ENCODE assay signal across 12 cellular contexts in genomic region chr5:122498163-122498562, GRCh38.
DNase-seq lines count a peak whose midpoint lies in the region; TF ChIP-seq lines count a peak whose summit lies in the region.
"Had no signal": no experiment of that assay in that cellular context is flagged by ENCODE, and none has a peak within 500 bp of the region (broad histone marks: within the 10 kb centered on the region; RNA-seq: fewer than 3 reads in every experiment).

No MANE protein-coding gene starts in this region.

- H3K4me1 ChIP-seq in NT2/D1 (ENCODE audit: insufficient read depth, insufficient read length) = no peaks in the 10 kb centered on the region

- no peak overlapping the region for H3K27ac Mint-ChIP-seq in osteocyte (ENCODE audit: unreplicated experiment)
- H3K27ac Mint-ChIP-seq: activated CD8-positive, alpha-beta memory T cell treated with anti-CD3 and anti-CD28 coated beads, Interleukin-2, amount 10 ng/mL, durations not matched to agents 7 days and 5 days had no signal

- no peak overlapping the region for H3K4me3 ChIP-seq in NT2/D1 (ENCODE audit: insufficient read length, low read depth)
- no peak overlapping the region for H3K4me3 ChIP-seq in fibroblast of pulmonary artery (replicated peaks; ENCODE audit: low read depth, low read length)

- H3K36me3 ChIP-seq in NT2/D1 (ENCODE audit: insufficient read depth, insufficient read length, low read length) = no peaks in the 10 kb centered on the region

- H3K27me3 ChIP-seq in NT2/D1 (ENCODE audit: insufficient read depth, insufficient read length) = no peaks in the 10 kb centered on the region

- no peaks in the 10 kb centered on the region for H3K9me3 ChIP-seq in NT2/D1 (ENCODE audit: insufficient read depth, low read length)

- H3K36me3 Mint-ChIP-seq in osteocyte (ENCODE audit: unreplicated experiment) = no peaks in the 10 kb centered on the region
- H3K36me3 Mint-ChIP-seq: activated CD8-positive, alpha-beta memory T cell treated with anti-CD3 and anti-CD28 coated beads, Interleukin-2, amount 10 ng/mL, durations not matched to agents 7 days and 5 days had no signal

- no peaks in the 10 kb centered on the region for H3K9me3 Mint-ChIP-seq in osteocyte (ENCODE audit: unreplicated experiment)

- no peak overlapping the region for H3K4me3 Mint-ChIP-seq in osteocyte (ENCODE audit: unreplicated experiment)
- H3K4me3 Mint-ChIP-seq: activated CD8-positive, alpha-beta memory T cell treated with anti-CD3 and anti-CD28 coated beads, Interleukin-2, amount 10 ng/mL, durations not matched to agents 7 days and 5 days had no signal

- peaks cover 26% of the 10 kb centered on the region for H3K4me1 Mint-ChIP-seq in osteocyte (ENCODE audit: unreplicated experiment)
- H3K4me1 Mint-ChIP-seq: activated CD8-positive, alpha-beta memory T cell treated with anti-CD3 and anti-CD28 coated beads, Interleukin-2, amount 10 ng/mL, durations not matched to agents 7 days and 5 days had no signal

- DNase-seq in DMS 273 (lab: John Stamatoyannopoulos, UW; ENCODE audit: unreplicated experiment) = peak; percentile 25
- DNase-seq in DMS 273 treated with DMSO at 0.1 percent for 48 hours (lab: John Stamatoyannopoulos, UW) = no peak
- DNase-seq in NT2/D1 (ENCODE audit: low read depth, low spot score) = peak; percentile 40
- peak; percentile 15 for DNase-seq in fibroblast of pulmonary artery (ENCODE audit: low read depth)
- DNase-seq in osteocyte (ENCODE audit: extremely low spot score, unreplicated experiment) = no peak
- no peak for DNase-seq in SW 1271 (lab: John Stamatoyannopoulos, UW)
- DNase-seq in epidermal melanocyte (ENCODE audit: insufficient read length, low spot score) = no peak
- no peak for DNase-seq in stimulated activated CD4-positive, alpha-beta T cell treated with anti-CD3 and anti-CD28 coated beads, Interleukin-12 subunit alpha, Interleukin-12 subunit beta, amount 100 ng/mL, for 4 hours
- DNase-seq: 8988T; activated CD8-positive, alpha-beta memory T cell treated with anti-CD3 and anti-CD28 coated beads, Interleukin-2, amount 10 ng/mL, durations not matched to agents 7 days and 5 days; effector CD8-positive, alpha-beta T cell; KG1 had no signal

- H3K27me3 Mint-ChIP-seq in osteocyte (ENCODE audit: unreplicated experiment) = peaks cover 8% of the 10 kb centered on the region
- H3K27me3 Mint-ChIP-seq: activated CD8-positive, alpha-beta memory T cell treated with anti-CD3 and anti-CD28 coated beads, Interleukin-2, amount 10 ng/mL, durations not matched to agents 7 days and 5 days had no signal

- peak; percentile 17 for TF ChIP-seq CTCF in fibroblast of pulmonary artery (IDR thresholded peaks at IDR 0.05; ENCODE audit: low read length, missing control alignments)
- peak; percentile 69 for TF ChIP-seq CTCF in osteocyte (IDR thresholded peaks at IDR 0.05)

- H3K9ac ChIP-seq in NT2/D1 (ENCODE audit: insufficient read length, low read depth) = no peak overlapping the region

Comparison
In these comparisons a context has a peak if more than half of its experiments do, and no peak if none do; other contexts are left out.
1. DNase-seq: peak in DMS 273 (single experiment), NT2/D1 (single experiment) and fibroblast of pulmonary artery (single experiment); none in DMS 273 treated with DMSO at 0.1 percent for 48 hours (single experiment), osteocyte (single experiment), SW 1271 (0 of 2), epidermal melanocyte (single experiment) and stimulated activated CD4-positive, alpha-beta T cell treated with anti-CD3 and anti-CD28 coated beads, Interleukin-12 subunit alpha, Interleukin-12 subunit beta, amount 100 ng/mL, for 4 hours (single experiment).